29 cellular contexts compared by ENCODE assay signal in the genomic region with DNA sequence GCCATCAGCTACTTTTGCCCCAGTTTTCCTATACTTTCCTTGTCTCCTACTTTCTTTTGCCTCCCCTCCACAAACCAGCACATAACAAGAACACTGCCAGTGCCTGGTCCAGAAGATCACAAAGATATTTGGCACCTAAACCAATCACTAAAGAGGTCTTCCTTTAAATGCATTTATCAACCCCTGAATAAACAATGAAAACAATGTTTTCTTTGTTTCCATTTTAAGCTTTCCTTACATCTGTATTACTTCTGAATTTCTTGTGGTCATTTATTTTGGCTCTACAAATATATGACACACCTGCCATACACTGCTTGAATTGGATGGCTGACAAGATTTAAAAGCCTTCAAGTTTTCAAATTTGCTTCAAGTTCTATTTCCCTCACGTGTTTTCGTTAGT.
"Had no signal": no experiment of that assay in that cellular context is flagged by ENCODE, and none has a peak within 500 bp of the region (broad histone marks: within the 10 kb centered on the region; RNA-seq: fewer than 3 reads in every experiment).

No MANE protein-coding gene starts in this region.

- H3K27ac ChIP-seq: breast epithelium, RWPE1, SJCRH30 had no signal

- H3K4me1 Mint-ChIP-seq: activated CD4-positive, alpha-beta T cell treated with anti-CD3 and anti-CD28 coated beads, Interleukin-2, amount 10 ng/mL, durations not matched to agents 7 days and 5 days; activated naive CD4-positive, alpha-beta T cell treated with anti-CD3 and anti-CD28 coated beads, Interleukin-2, amount 10 ng/mL, durations not matched to agents 7 days and 5 days had no signal

- H3K27ac Mint-ChIP-seq: activated B cell treated with CpG ODN at 0.5 μM for 24 hours; activated CD4-positive, alpha-beta memory T cell treated with anti-CD3 and anti-CD28 coated beads for 36 hours; activated CD4-positive, alpha-beta T cell treated with anti-CD3 and anti-CD28 coated beads, Interleukin-2, amount 10 ng/mL, durations not matched to agents 7 days and 5 days; activated naive CD4-positive, alpha-beta T cell treated with anti-CD3 and anti-CD28 coated beads, Interleukin-2, amount 10 ng/mL, durations not matched to agents 7 days and 5 days; activated naive CD8-positive, alpha-beta T cell treated with anti-CD3 and anti-CD28 coated beads for 36 hours; activated T-cell treated with anti-CD3 and anti-CD28 coated beads, Interleukin-2, amount 50 U/mL, for 72 hours; activated T-helper 2 cell treated with anti-CD3 and anti-CD28 coated beads, Interferon-gamma antibody, Interleukin-2, Interleukin-4, amounts not matched to agents 10 μg/mL and 5 μg/mL and 100 μg/mL, durations not matched to agents 14 hours and 24 hours and 36 hours; T-helper 1 cell treated with Interleukin-12 subunit alpha and Interleukin-12 subunit beta and Interleukin-4 antibody, amounts not matched to agents 30 μg/mL and 1 μg/mL, for 36 hours had no signal

- H3K4me1 ChIP-seq: breast epithelium, SJCRH30 had no signal

- H3K27me3 ChIP-seq: breast epithelium, MG63, SJCRH30 had no signal

- H3K4me3 ChIP-seq: breast epithelium, MG63, SJCRH30 had no signal

- H3K27me3 Mint-ChIP-seq: activated B cell treated with CpG ODN at 0.5 μM for 24 hours; activated CD4-positive, alpha-beta memory T cell treated with anti-CD3 and anti-CD28 coated beads for 36 hours; activated CD4-positive, alpha-beta T cell treated with anti-CD3 and anti-CD28 coated beads, Interleukin-2, amount 10 ng/mL, durations not matched to agents 7 days and 5 days; activated naive CD4-positive, alpha-beta T cell treated with anti-CD3 and anti-CD28 coated beads, Interleukin-2, amount 10 ng/mL, durations not matched to agents 7 days and 5 days; activated naive CD8-positive, alpha-beta T cell treated with anti-CD3 and anti-CD28 coated beads for 36 hours had no signal

- DNase-seq: activated B cell treated with CpG ODN at 0.5 μM for 24 hours; activated CD4-positive, alpha-beta memory T cell treated with anti-CD3 and anti-CD28 coated beads for 36 hours; activated CD4-positive, alpha-beta T cell treated with anti-CD3 and anti-CD28 coated beads for 1 hour; activated CD4-positive, alpha-beta T cell treated with anti-CD3 and anti-CD28 coated beads, Interleukin-2, amount 10 ng/mL, durations not matched to agents 7 days and 5 days; activated CD8-positive, alpha-beta memory T cell treated with anti-CD3 and anti-CD28 coated beads, Interleukin-2, amount 50 U/mL, for 4 hours; activated gamma-delta T cell treated with Interleukin-2 at 50 U/mL for 16 hours; activated naive CD4-positive, alpha-beta T cell treated with anti-CD3 and anti-CD28 coated beads, Interleukin-2, amount 10 ng/mL, durations not matched to agents 7 days and 5 days; activated naive CD8-positive, alpha-beta T cell treated with anti-CD3 and anti-CD28 coated beads for 36 hours; activated T-cell treated with anti-CD3 and anti-CD28 coated beads, Interleukin-2, amount 50 U/mL, for 72 hours; caudate nucleus; MG63; MV-4-11; NCI-H1092 treated with DMSO at 0.1 percent for 48 hours; NCI-H1417 treated with DMSO at 0.1 percent for 48 hours; NCI-H1694; NCI-H2029; NCI-H2107; NCI-H345; NCI-H510A; NCI-H526 treated with DMSO at 0.1 percent for 48 hours; NCI-H82; Right ventricle myocardium superior had no signal

- H3K36me3 ChIP-seq: breast epithelium, MG63, SJCRH30 had no signal

- ATAC-seq: activated T-cell treated with anti-CD3 and anti-CD28 coated beads, Interleukin-2, amount 50 U/mL, for 72 hours; Panc1; SK-N-SH treated with all-trans-retinoic acid at 6 μM for 48 hours had no signal

- H3K4me3 Mint-ChIP-seq: activated B cell treated with CpG ODN at 0.5 μM for 24 hours; activated CD4-positive, alpha-beta memory T cell treated with anti-CD3 and anti-CD28 coated beads for 36 hours; activated CD4-positive, alpha-beta T cell treated with anti-CD3 and anti-CD28 coated beads, Interleukin-2, amount 10 ng/mL, durations not matched to agents 7 days and 5 days; activated naive CD4-positive, alpha-beta T cell treated with anti-CD3 and anti-CD28 coated beads, Interleukin-2, amount 10 ng/mL, durations not matched to agents 7 days and 5 days; activated naive CD8-positive, alpha-beta T cell treated with anti-CD3 and anti-CD28 coated beads for 36 hours; activated T-cell treated with anti-CD3 and anti-CD28 coated beads, Interleukin-2, amount 50 U/mL, for 72 hours; T-helper 1 cell treated with Interleukin-12 subunit alpha and Interleukin-12 subunit beta and Interleukin-4 antibody, amounts not matched to agents 30 μg/mL and 1 μg/mL, for 36 hours had no signal

- H3K36me3 Mint-ChIP-seq: activated CD4-positive, alpha-beta memory T cell treated with anti-CD3 and anti-CD28 coated beads for 36 hours; activated naive CD4-positive, alpha-beta T cell treated with anti-CD3 and anti-CD28 coated beads, Interleukin-2, amount 10 ng/mL, durations not matched to agents 7 days and 5 days had no signal

- H3K9me3 ChIP-seq: MG63, SJCRH30 had no signal
